ENCODE assay signal across 1 cellular context in genomic region chr2:195636890-195637289, GRCh38.
TF ChIP-seq lines count a peak whose summit lies in the region.

No MANE protein-coding gene starts in this region.

TF ChIP-seq in K562, 482 proteins besides CTCF, POLR2A, EP300 and RAD21 (continued from another document):
- TF ChIP-seq MGA (IDR thresholded peaks at IDR 0.05) (peak; percentile 31; the same call in 1 of the 2 replicates), ESRRB (CRISPR knock-in tag; IDR thresholded peaks at IDR 0.05; ENCODE audit: borderline replicate concordance) (no peak), RUNX1 (IDR thresholded peaks at IDR 0.05; ENCODE audit: low read depth) (no peak), NFE2 (IDR thresholded peaks at IDR 0.05; ENCODE audit: low read depth) (peak; percentile 71; the same call in 1 of the 2 replicates), L3MBTL2 (IDR thresholded peaks at IDR 0.05) (peak; percentile 28; the same call in 1 of the 2 replicates), MAFF (IDR thresholded peaks at IDR 0.05; ENCODE audit: low read length) (peak; percentile 57; the same call in 1 of the 2 replicates), KDM2B (CRISPR knock-in tag; IDR thresholded peaks at IDR 0.05) (no peak), BRF1 (IDR thresholded peaks at IDR 0.05; ENCODE audit: borderline replicate concordance, extremely low read depth, insufficient read length) (no peak), LCOR (CRISPR knock-in tag; IDR thresholded peaks at IDR 0.05) (no peak), ATF4 (CRISPR knock-in tag; IDR thresholded peaks at IDR 0.05) (no peak), HCFC1 (IDR thresholded peaks at IDR 0.05; ENCODE audit: low read depth, low read length) (no peak), SAFB2 (IDR thresholded peaks at IDR 0.05; ENCODE audit: borderline replicate concordance, low read depth, low read length, severe bottlenecking) (no peak), MAFK (IDR thresholded peaks at IDR 0.05; ENCODE audit: low read length) (peak; percentile 51; the same call in 1 of the 2 replicates), MIER1 (IDR thresholded peaks at IDR 0.05; ENCODE audit: low read depth) (no peak), ATF3 (IDR thresholded peaks at IDR 0.05) (0 out of 2 replicates have a peak, but pooled peaks have one; percentile 42), ATF3 (CRISPR knock-in tag; conservative IDR thresholded peaks at IDR 0.05) (no peak), CREBBP (IDR thresholded peaks at IDR 0.05; ENCODE audit: low read depth, low read length) (no peak), ZNF311 (CRISPR knock-in tag; IDR thresholded peaks at IDR 0.05) (no peak), MAX (CRISPR knock-in tag; IDR thresholded peaks at IDR 0.05) (no peak), ZNF23 (CRISPR knock-in tag; IDR thresholded peaks at IDR 0.05) (no peak), MAFG (tag; conservative IDR thresholded peaks at IDR 0.05) (peak; percentile 66), ZNF280A (IDR thresholded peaks at IDR 0.05; ENCODE audit: low read depth, partially characterized antibody) (no peak), ZNF384 (IDR thresholded peaks at IDR 0.05; ENCODE audit: low read depth, low read length) (no peak), ZNF639 (CRISPR knock-in tag; conservative IDR thresholded peaks at IDR 0.05 in 1 of 2, IDR thresholded peaks at IDR 0.05 in 1 of 2) (no peak), ETS1 (conservative IDR thresholded peaks at IDR 0.05; ENCODE audit: control insufficient read depth, low read depth, low read length) (no peak), TEAD4 (IDR thresholded peaks at IDR 0.05; ENCODE audit: low read length) (no peak), TEAD4 (CRISPR knock-in tag; IDR thresholded peaks at IDR 0.05; ENCODE audit: borderline replicate concordance) (no peak), PPARD (CRISPR knock-in tag; IDR thresholded peaks at IDR 0.05) (no peak), NFXL1 (CRISPR knock-in tag; IDR thresholded peaks at IDR 0.05) (no peak), JUND (IDR thresholded peaks at IDR 0.05; ENCODE audit: borderline replicate concordance, low read depth, low read length) (peak; percentile 56; the same call in 1 of the 2 replicates), JUND (tag; IDR thresholded peaks at IDR 0.05; ENCODE audit: borderline replicate concordance, low read depth, low read length) (no peak; the same call in 2 of the 3 replicates), ADNP (tag; IDR thresholded peaks at IDR 0.05) (no peak), KAT2B (IDR thresholded peaks at IDR 0.05; ENCODE audit: low read depth, low read length) (no peak), E2F6 (IDR thresholded peaks at IDR 0.05; ENCODE audit: borderline replicate concordance in 1 of 2, extremely low read depth in 1 of 2, insufficient read depth in 1 of 2, insufficient read length in 1 of 2, low read depth in 1 of 2, low read length in 1 of 2, poor library complexity in 1 of 2, severe bottlenecking in 1 of 2) (peak in 1 of 2 experiments; percentile 15), FOXA3 (CRISPR knock-in tag; conservative IDR thresholded peaks at IDR 0.05 in 1 of 2, IDR thresholded peaks at IDR 0.05 in 1 of 2) (no peak)
